In the genomic region with DNA sequence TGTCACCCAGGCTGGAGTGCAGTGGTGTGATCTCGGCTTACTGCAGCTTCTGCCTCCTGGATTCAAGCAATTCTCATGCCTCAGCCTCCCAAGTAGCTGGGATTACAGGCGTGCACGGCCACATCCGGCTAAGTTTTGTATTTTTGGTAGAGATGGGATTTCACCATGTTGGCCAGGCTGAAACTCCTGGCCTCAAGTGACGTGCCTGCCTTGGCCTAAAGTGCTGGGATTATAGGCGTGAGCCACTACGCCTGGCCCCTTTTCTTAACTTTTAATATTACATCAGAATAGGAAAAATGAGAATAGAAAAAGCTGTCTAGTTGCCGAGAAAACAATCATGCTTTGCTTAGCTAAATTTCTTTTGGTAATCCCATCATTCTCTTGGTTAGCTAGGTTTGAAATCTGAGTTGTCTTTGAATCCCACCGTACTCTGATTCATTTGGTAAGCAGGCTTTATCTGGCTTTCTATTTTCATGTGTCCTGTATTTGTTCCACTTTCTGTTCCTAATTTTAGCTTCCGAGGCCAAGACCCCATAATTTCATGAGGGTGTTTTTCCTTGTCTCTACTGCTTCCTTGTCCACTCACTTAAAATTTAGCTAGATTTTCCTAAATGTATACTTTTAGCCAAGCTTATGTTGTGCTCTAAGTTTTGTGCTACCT, we compare ENCODE assay signal across 1 cellular context.
TF ChIP-seq lines count a peak whose summit lies in the region.

No MANE protein-coding gene starts in this region.

TF ChIP-seq in HepG2, 621 proteins besides CTCF, POLR2A, EP300 and RAD21 (continued from another document):
- TF ChIP-seq RXRB (CRISPR knock-in tag; IDR thresholded peaks at IDR 0.05; ENCODE audit: borderline replicate concordance) (no peak), THAP11 (CRISPR knock-in tag; IDR thresholded peaks at IDR 0.05) (no peak), NBN (conservative IDR thresholded peaks at IDR 0.05) (no peak)
- TF ChIP-seq, protein P1, sequence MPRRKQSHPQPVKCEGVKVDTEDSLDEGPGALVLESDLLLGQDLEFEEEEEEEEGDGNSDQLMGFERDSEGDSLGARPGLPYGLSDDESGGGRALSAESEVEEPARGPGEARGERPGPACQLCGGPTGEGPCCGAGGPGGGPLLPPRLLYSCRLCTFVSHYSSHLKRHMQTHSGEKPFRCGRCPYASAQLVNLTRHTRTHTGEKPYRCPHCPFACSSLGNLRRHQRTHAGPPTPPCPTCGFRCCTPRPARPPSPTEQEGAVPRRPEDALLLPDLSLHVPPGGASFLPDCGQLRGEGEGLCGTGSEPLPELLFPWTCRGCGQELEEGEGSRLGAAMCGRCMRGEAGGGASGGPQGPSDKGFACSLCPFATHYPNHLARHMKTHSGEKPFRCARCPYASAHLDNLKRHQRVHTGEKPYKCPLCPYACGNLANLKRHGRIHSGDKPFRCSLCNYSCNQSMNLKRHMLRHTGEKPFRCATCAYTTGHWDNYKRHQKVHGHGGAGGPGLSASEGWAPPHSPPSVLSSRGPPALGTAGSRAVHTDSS (CRISPR knock-in tag; conservative IDR thresholded peaks at IDR 0.05), result no peak
- TF ChIP-seq, protein P2, sequence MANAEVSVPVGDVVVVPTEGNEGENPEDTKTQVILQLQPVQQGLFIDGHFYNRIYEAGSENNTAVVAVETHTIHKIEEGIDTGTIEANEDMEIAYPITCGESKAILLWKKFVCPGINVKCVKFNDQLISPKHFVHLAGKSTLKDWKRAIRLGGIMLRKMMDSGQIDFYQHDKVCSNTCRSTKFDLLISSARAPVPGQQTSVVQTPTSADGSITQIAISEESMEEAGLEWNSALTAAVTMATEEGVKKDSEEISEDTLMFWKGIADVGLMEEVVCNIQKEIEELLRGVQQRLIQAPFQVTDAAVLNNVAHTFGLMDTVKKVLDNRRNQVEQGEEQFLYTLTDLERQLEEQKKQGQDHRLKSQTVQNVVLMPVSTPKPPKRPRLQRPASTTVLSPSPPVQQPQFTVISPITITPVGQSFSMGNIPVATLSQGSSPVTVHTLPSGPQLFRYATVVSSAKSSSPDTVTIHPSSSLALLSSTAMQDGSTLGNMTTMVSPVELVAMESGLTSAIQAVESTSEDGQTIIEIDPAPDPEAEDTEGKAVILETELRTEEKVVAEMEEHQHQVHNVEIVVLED (CRISPR knock-in tag; IDR thresholded peaks at IDR 0.05; ENCODE audit: borderline replicate concordance), result no peak
- TF ChIP-seq, protein P3, sequence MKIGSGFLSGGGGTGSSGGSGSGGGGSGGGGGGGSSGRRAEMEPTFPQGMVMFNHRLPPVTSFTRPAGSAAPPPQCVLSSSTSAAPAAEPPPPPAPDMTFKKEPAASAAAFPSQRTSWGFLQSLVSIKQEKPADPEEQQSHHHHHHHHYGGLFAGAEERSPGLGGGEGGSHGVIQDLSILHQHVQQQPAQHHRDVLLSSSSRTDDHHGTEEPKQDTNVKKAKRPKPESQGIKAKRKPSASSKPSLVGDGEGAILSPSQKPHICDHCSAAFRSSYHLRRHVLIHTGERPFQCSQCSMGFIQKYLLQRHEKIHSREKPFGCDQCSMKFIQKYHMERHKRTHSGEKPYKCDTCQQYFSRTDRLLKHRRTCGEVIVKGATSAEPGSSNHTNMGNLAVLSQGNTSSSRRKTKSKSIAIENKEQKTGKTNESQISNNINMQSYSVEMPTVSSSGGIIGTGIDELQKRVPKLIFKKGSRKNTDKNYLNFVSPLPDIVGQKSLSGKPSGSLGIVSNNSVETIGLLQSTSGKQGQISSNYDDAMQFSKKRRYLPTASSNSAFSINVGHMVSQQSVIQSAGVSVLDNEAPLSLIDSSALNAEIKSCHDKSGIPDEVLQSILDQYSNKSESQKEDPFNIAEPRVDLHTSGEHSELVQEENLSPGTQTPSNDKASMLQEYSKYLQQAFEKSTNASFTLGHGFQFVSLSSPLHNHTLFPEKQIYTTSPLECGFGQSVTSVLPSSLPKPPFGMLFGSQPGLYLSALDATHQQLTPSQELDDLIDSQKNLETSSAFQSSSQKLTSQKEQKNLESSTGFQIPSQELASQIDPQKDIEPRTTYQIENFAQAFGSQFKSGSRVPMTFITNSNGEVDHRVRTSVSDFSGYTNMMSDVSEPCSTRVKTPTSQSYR (CRISPR knock-in tag; IDR thresholded peaks at IDR 0.05; ENCODE audit: borderline replicate concordance), result no peak
